1 cellular context compared by ENCODE assay signal in the genomic region with DNA sequence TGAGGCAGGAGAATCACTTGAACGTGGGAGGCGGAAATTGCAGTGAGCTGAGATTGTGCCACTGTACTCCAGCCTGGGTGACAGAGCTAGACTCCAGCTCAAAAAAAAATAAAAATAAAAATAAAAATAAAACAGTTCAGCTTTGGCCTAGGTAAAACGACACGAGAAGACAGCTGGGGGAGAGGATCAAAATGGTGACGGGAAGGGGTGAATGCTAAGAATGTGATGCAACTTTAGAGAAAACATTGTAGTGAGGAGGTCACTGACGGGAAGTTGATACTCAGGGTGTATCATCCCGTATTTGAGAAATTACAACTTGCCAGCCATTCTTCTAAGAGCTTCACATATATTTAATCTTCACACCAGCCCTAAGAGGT.
TF ChIP-seq lines count a peak whose summit lies in the region.

No MANE protein-coding gene starts in this region.

TF ChIP-seq in H1, 55 proteins besides CTCF, POLR2A, EP300 and RAD21:
- TF ChIP-seq, protein P1, sequence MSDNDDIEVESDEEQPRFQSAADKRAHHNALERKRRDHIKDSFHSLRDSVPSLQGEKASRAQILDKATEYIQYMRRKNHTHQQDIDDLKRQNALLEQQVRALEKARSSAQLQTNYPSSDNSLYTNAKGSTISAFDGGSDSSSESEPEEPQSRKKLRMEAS (IDR thresholded peaks at IDR 0.05), result no peak
- no peak for TF ChIP-seq SIRT6 (IDR thresholded peaks at IDR 0.05; ENCODE audit: low read length)
- TF ChIP-seq ASH2L (IDR thresholded peaks at IDR 0.05; ENCODE audit: low read length), result no peak
- no peak for TF ChIP-seq RXRA (IDR thresholded peaks at IDR 0.05; ENCODE audit: insufficient read depth, low read depth, low read length)
- no peak for TF ChIP-seq JUN (IDR thresholded peaks at IDR 0.05; ENCODE audit: low read depth, low read length)
